ENCODE assay signal across 25 cellular contexts in genomic region chr3:17994167-17994566, GRCh38.
A peak's percentile ranks its signal among the peaks of the same experiment; 100 is the strongest.
DNase-seq lines count a peak whose midpoint lies in the region; TF ChIP-seq lines count a peak whose summit lies in the region.
"Had no signal": no experiment of that assay in that cellular context is flagged by ENCODE, and none has a peak within 500 bp of the region (broad histone marks: within the 10 kb centered on the region; RNA-seq: fewer than 3 reads in every experiment).

No MANE protein-coding gene starts in this region.

- H2AFZ ChIP-seq in Loucy (ENCODE audit: low read length) = no peak overlapping the region

- H3K36me3 Mint-ChIP-seq in glutamatergic neuron (ENCODE audit: unreplicated experiment) = no peaks in the 10 kb centered on the region
- H3K36me3 Mint-ChIP-seq: CD14-positive monocyte; CD4-positive, alpha-beta memory T cell; CD4-positive, CD25-positive, alpha-beta regulatory T cell; CD8-positive, alpha-beta memory T cell had no signal

- CTCF ChIA-PET in HEK293T (lab: Yijun Ruan, JAX) = no interaction called here

- H3K9me3 ChIP-seq in Loucy (ENCODE audit: insufficient read depth, low read depth, low read length) (no peaks in the 10 kb centered on the region), left ventricle myocardium inferior (replicated peaks) (no peaks in the 10 kb centered on the region)
- H3K9me3 ChIP-seq: BE2C had no signal

- H3K27ac Mint-ChIP-seq in glutamatergic neuron (ENCODE audit: unreplicated experiment) = peak overlapping the region; percentile 95
- H3K27ac Mint-ChIP-seq: CD14-positive monocyte; CD4-positive, alpha-beta memory T cell; CD4-positive, CD25-positive, alpha-beta regulatory T cell; CD8-positive, alpha-beta memory T cell had no signal

- no peaks in the 10 kb centered on the region for H3K9me2 ChIP-seq in Loucy (replicated peaks; ENCODE audit: low read depth, low read length)

- peaks cover 10% of the 10 kb centered on the region for H3K9me3 Mint-ChIP-seq in glutamatergic neuron (ENCODE audit: unreplicated experiment)
- H3K9me3 Mint-ChIP-seq: CD4-positive, alpha-beta memory T cell; CD4-positive, CD25-positive, alpha-beta regulatory T cell; CD8-positive, alpha-beta memory T cell had no signal

- no peaks in the 10 kb centered on the region for H3F3A ChIP-seq in Loucy (ENCODE audit: low read depth)

- H3K4me2 ChIP-seq in Loucy (ENCODE audit: low read depth, low read length, poor library complexity, severe bottlenecking) = no peak overlapping the region
- H3K4me2 ChIP-seq: BLaER1 had no signal

- DNase-seq in glutamatergic neuron (peak; percentile 26), putamen (ENCODE audit: low spot score) (peak; percentile 21), left ventricle myocardium inferior (no peak), HEK293T (ENCODE audit: extremely low spot score) (no peak), activated gamma-delta T cell treated with Interleukin-2 at 50 U/mL for 16 hours (no peak), NCI-H345 (lab: John Stamatoyannopoulos, UW) (no peak)
- DNase-seq: 8988T; ACHN; BE2C; C1 segment of cervical spinal cord; CD4-positive, alpha-beta memory T cell; CD4-positive, CD25-positive, alpha-beta regulatory T cell; CD8-positive, alpha-beta memory T cell; COR-L47; DMS 273 treated with DMSO at 0.1 percent for 48 hours; DMS153; DMS53; DMS79; DND-41; EL; GDM1 had no signal

- H4K20me1 ChIP-seq in Loucy (ENCODE audit: insufficient read depth, low read length, poor library complexity, severe bottlenecking) = no peaks in the 10 kb centered on the region
- H4K20me1 ChIP-seq: BLaER1 had no signal

- no peak overlapping the region for H3K27ac ChIP-seq in left ventricle myocardium inferior (replicated peaks)
- H3K27ac ChIP-seq: BLaER1 had no signal

- intact Hi-C loops in left ventricle myocardium inferior (cut with micrococcal nuclease) = no loop called here

- peak overlapping the region; percentile 45 for H3K4me3 Mint-ChIP-seq in glutamatergic neuron (ENCODE audit: unreplicated experiment)
- H3K4me3 Mint-ChIP-seq: CD14-positive monocyte; CD4-positive, alpha-beta memory T cell; CD4-positive, CD25-positive, alpha-beta regulatory T cell; CD8-positive, alpha-beta memory T cell had no signal

- peaks cover 65% of the 10 kb centered on the region for H3K4me1 ChIP-seq in Loucy (ENCODE audit: insufficient read depth, low read length, poor library complexity, severe bottlenecking)
- H3K4me1 ChIP-seq in left ventricle myocardium inferior = no peaks in the 10 kb centered on the region
- H3K4me1 ChIP-seq: BE2C, BLaER1 had no signal

- no peak for TF ChIP-seq CTCF in Loucy (conservative IDR thresholded peaks at IDR 0.05; ENCODE audit: low read length)
- TF ChIP-seq CTCF in glutamatergic neuron (IDR thresholded peaks at IDR 0.05; ENCODE audit: partially characterized antibody, unreplicated experiment) = no peak
- no peak for TF ChIP-seq CTCF in left ventricle myocardium inferior (IDR thresholded peaks at IDR 0.05; ENCODE audit: borderline replicate concordance)

- H3K4me1 Mint-ChIP-seq in glutamatergic neuron (ENCODE audit: low read depth, unreplicated experiment) = peaks cover 40% of the 10 kb centered on the region
- H3K4me1 Mint-ChIP-seq: CD14-positive monocyte; CD4-positive, alpha-beta memory T cell; CD8-positive, alpha-beta memory T cell had no signal

- no peaks in the 10 kb centered on the region for H3K36me3 ChIP-seq in Loucy (ENCODE audit: insufficient read depth, low read length)
- no peaks in the 10 kb centered on the region for H3K36me3 ChIP-seq in left ventricle myocardium inferior
- H3K36me3 ChIP-seq: BE2C had no signal

- 0 out of 2 replicates have a peak, but pooled peaks cover under 1% of the 10 kb centered on the region for H3K79me2 ChIP-seq in Loucy (ENCODE audit: insufficient read depth, low read length)

- peaks cover 5% of the 10 kb centered on the region for H3K27me3 Mint-ChIP-seq in glutamatergic neuron (ENCODE audit: unreplicated experiment)
- H3K27me3 Mint-ChIP-seq: CD8-positive, alpha-beta memory T cell had no signal

- no peaks in the 10 kb centered on the region for H3K27me3 ChIP-seq in Loucy (ENCODE audit: insufficient read depth, low read length, poor library complexity, severe bottlenecking)
- no peaks in the 10 kb centered on the region for H3K27me3 ChIP-seq in left ventricle myocardium inferior (ENCODE audit: low read depth)
- H3K27me3 ChIP-seq: BE2C, BLaER1 had no signal

- H3K4me3 ChIP-seq in Loucy (ENCODE audit: low read length, poor library complexity, severe bottlenecking) = no peak overlapping the region
- no peak overlapping the region for H3K4me3 ChIP-seq in left ventricle myocardium inferior
- H3K4me3 ChIP-seq: BLaER1, GM12878 had no signal

- POLR2A ChIA-PET in HEK293T (lab: Yijun Ruan, JAX) = no interaction called here

- peak overlapping the region; percentile 34 for H3K9ac ChIP-seq in Loucy (ENCODE audit: low read depth, low read length, poor library complexity, severe bottlenecking)
- H3K9ac ChIP-seq: BLaER1 had no signal

TF ChIP-seq in HEK293T, 16 proteins besides CTCF, POLR2A, EP300 and RAD21:
- no peak for TF ChIP-seq SP1 (IDR thresholded peaks at IDR 0.05)
- no peak for TF ChIP-seq SUZ12 (IDR thresholded peaks at IDR 0.05)
- TF ChIP-seq FOXK2 (IDR thresholded peaks at IDR 0.05) = no peak
- no peak for TF ChIP-seq FOXA1 (IDR thresholded peaks at IDR 0.05)

Comparison
In these comparisons a context has a peak if more than half of its experiments do, and no peak if none do; other contexts are left out.
1. DNase-seq: peak in glutamatergic neuron (single experiment) and putamen (single experiment); none in left ventricle myocardium inferior (single experiment), HEK293T (single experiment), activated gamma-delta T cell treated with Interleukin-2 at 50 U/mL for 16 hours (single experiment) and NCI-H345 (single experiment).